Comparison of ENCODE assay signal across 20 cellular contexts in the genomic region with DNA sequence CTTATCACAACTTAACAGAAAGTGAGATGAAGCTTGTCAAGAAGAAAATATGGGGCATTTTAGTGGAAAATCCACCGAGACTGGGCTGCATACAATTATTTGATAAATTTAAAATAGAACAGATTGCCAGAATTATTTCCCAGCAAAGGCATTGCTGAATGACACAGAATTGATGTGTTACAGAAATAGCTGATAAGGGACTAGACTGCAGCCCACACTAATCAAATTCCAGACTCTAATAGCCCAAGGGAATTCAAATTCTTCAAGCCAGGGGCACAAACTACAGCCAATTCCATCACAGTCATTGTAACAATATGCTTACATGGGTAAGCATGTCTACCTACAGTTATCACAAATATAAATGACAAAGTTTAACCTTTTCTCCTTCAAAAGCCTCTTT.
DNase-seq lines count a peak whose midpoint lies in the region; ATAC-seq and TF ChIP-seq lines count a peak whose summit lies in the region.
"Had no signal": no experiment of that assay in that cellular context is flagged by ENCODE, and none has a peak within 500 bp of the region (broad histone marks: within the 10 kb centered on the region; RNA-seq: fewer than 3 reads in every experiment).

No MANE protein-coding gene starts in this region.

- no peak overlapping the region for H3K4me3 Mint-ChIP-seq in nephron
- H3K4me3 Mint-ChIP-seq: CD4-positive, alpha-beta T cell had no signal

- H3K9me3 Mint-ChIP-seq in nephron, result no peaks in the 10 kb centered on the region

- no peak overlapping the region for H3K4me3 ChIP-seq in BE2C (ENCODE audit: low read depth, low read length)
- no peak overlapping the region for H3K4me3 ChIP-seq in brain microvascular endothelial cell (ENCODE audit: low read depth, low read length)
- H3K4me3 ChIP-seq: BLaER1 treated with 17β-estradiol and CSF1 and Interleukin-3, amounts not matched to agents 10 nM and 100 nM; PC-9; SJCRH30 had no signal

- DNase-seq in BE2C (peak; percentile 28), SK-N-DZ (ENCODE audit: low spot score) (peak; percentile 92), brain microvascular endothelial cell (peak; percentile 13), HEK293T (ENCODE audit: extremely low spot score) (no peak), SKM-1 treated with dmso at 0.1 percent for 144 hours (lab: John Stamatoyannopoulos, UW; ENCODE audit: unreplicated experiment) (no peak)
- DNase-seq: CD4-positive, alpha-beta T cell; H7; KBM-7; NCI-H1105 treated with DMSO at 0.1 percent for 48 hours; NCI-H146; NCI-H1930; NCI-H2107; NCI-H524; NCI-H748 treated with DMSO at 0.1 percent for 48 hours; PC-9; SJCRH30 had no signal

- CTCF ChIA-PET in HEK293T (lab: Yijun Ruan, JAX), result no interaction called here

- H3K4me1 ChIP-seq in BE2C, result peaks cover 4% of the 10 kb centered on the region
- H3K4me1 ChIP-seq: BLaER1 treated with 17β-estradiol and CSF1 and Interleukin-3, amounts not matched to agents 10 nM and 100 nM; SJCRH30 had no signal

- no peaks in the 10 kb centered on the region for H3K36me3 Mint-ChIP-seq in nephron (ENCODE audit: low read depth)

- peak overlapping the region; percentile 46 to 82 (median 66) for H3K27ac Mint-ChIP-seq in nephron
- H3K27ac Mint-ChIP-seq: CD4-positive, alpha-beta T cell had no signal

- POLR2A ChIA-PET in HEK293T (lab: Yijun Ruan, JAX), result no interaction called here

- in situ Hi-C loops in brain microvascular endothelial cell (cut with HindIII; ENCODE audit: low pct_ligation_motif_present, low sequenced_read_pairs), result no loop called here

- peaks cover 12% of the 10 kb centered on the region for H3K27me3 ChIP-seq in BE2C
- no peaks in the 10 kb centered on the region for H3K27me3 ChIP-seq in brain microvascular endothelial cell (replicated peaks)
- H3K27me3 ChIP-seq: BLaER1 treated with 17β-estradiol and CSF1 and Interleukin-3, amounts not matched to agents 10 nM and 100 nM; SJCRH30 had no signal

- no peak overlapping the region for H3K27ac ChIP-seq in brain microvascular endothelial cell
- H3K27ac ChIP-seq: BLaER1 treated with 17β-estradiol and CSF1 and Interleukin-3, amounts not matched to agents 10 nM and 100 nM; PC-9; SJCRH30 had no signal

- no peaks in the 10 kb centered on the region for H3K9me3 ChIP-seq in BE2C
- H3K9me3 ChIP-seq: BLaER1 treated with 17β-estradiol and CSF1 and Interleukin-3, amounts not matched to agents 10 nM and 100 nM; SJCRH30 had no signal

- TF ChIP-seq CTCF in BE2C (IDR thresholded peaks at IDR 0.05; ENCODE audit: low read depth, low read length) (no peak), brain microvascular endothelial cell (IDR thresholded peaks at IDR 0.05; ENCODE audit: low read depth, low read length, missing control alignments) (no peak), nephron (IDR thresholded peaks at IDR 0.05; ENCODE audit: unreplicated experiment in 3 of 3) (no peak)

- no peak for ATAC-seq in GM19455 (IDR thresholded peaks at IDR 0.05; ENCODE audit: unreplicated experiment)
- ATAC-seq: Right ventricle myocardium inferior had no signal

- no peaks in the 10 kb centered on the region for H3K36me3 ChIP-seq in BE2C
- H3K36me3 ChIP-seq in brain microvascular endothelial cell (replicated peaks), result no peaks in the 10 kb centered on the region
- H3K36me3 ChIP-seq: BLaER1 treated with 17β-estradiol and CSF1 and Interleukin-3, amounts not matched to agents 10 nM and 100 nM; SJCRH30 had no signal

- peaks cover 19% of the 10 kb centered on the region for H3K4me1 Mint-ChIP-seq in nephron

- no peaks in the 10 kb centered on the region for H3K27me3 Mint-ChIP-seq in nephron (ENCODE audit: low read depth)
- H3K27me3 Mint-ChIP-seq: CD4-positive, alpha-beta T cell had no signal

TF ChIP-seq in HEK293T, 16 proteins besides CTCF, POLR2A, EP300 and RAD21:
- TF ChIP-seq FOXA1 (IDR thresholded peaks at IDR 0.05) (no peak), ARNT (IDR thresholded peaks at IDR 0.05) (no peak), ZNF384 (IDR thresholded peaks at IDR 0.05) (no peak), FOXK2 (IDR thresholded peaks at IDR 0.05) (no peak), SP1 (IDR thresholded peaks at IDR 0.05) (no peak), ELF4 (IDR thresholded peaks at IDR 0.05) (no peak), SUZ12 (IDR thresholded peaks at IDR 0.05) (no peak), LEF1 (IDR thresholded peaks at IDR 0.05; ENCODE audit: borderline replicate concordance) (no peak), HDGF (IDR thresholded peaks at IDR 0.05; ENCODE audit: borderline replicate concordance) (no peak), NFRKB (IDR thresholded peaks at IDR 0.05) (no peak), CTBP1 (IDR thresholded peaks at IDR 0.05; ENCODE audit: borderline replicate concordance) (no peak), FOXM1 (IDR thresholded peaks at IDR 0.05; ENCODE audit: borderline replicate concordance) (no peak), L3MBTL2 (conservative IDR thresholded peaks at IDR 0.05) (no peak)
- TF ChIP-seq, protein P1, sequence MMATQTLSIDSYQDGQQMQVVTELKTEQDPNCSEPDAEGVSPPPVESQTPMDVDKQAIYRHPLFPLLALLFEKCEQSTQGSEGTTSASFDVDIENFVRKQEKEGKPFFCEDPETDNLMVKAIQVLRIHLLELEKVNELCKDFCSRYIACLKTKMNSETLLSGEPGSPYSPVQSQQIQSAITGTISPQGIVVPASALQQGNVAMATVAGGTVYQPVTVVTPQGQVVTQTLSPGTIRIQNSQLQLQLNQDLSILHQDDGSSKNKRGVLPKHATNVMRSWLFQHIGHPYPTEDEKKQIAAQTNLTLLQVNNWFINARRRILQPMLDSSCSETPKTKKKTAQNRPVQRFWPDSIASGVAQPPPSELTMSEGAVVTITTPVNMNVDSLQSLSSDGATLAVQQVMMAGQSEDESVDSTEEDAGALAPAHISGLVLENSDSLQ (IDR thresholded peaks at IDR 0.05), result no peak

Comparison
In these comparisons a context has a peak if more than half of its experiments do, and no peak if none do; other contexts are left out.
1. DNase-seq: peak in BE2C (single experiment), SK-N-DZ (single experiment) and brain microvascular endothelial cell (single experiment); none in HEK293T (single experiment) and SKM-1 treated with dmso at 0.1 percent for 144 hours (single experiment).